Comparison of ENCODE assay signal across 1 cellular context in genomic region chr10:114110174-114110972, GRCh38.
TF ChIP-seq lines count a peak whose summit lies in the region.

No MANE protein-coding gene starts in this region.

TF ChIP-seq in SK-N-SH, 30 proteins besides CTCF, POLR2A, EP300 and RAD21 (continued from another document):
- TF ChIP-seq MEF2A (IDR thresholded peaks at IDR 0.05; ENCODE audit: borderline replicate concordance, low read depth): no peak
TF ChIP-seq in SK-N-SH: peak in this region for 0.
